ENCODE assay signal across 8 cellular contexts in the genomic region with DNA sequence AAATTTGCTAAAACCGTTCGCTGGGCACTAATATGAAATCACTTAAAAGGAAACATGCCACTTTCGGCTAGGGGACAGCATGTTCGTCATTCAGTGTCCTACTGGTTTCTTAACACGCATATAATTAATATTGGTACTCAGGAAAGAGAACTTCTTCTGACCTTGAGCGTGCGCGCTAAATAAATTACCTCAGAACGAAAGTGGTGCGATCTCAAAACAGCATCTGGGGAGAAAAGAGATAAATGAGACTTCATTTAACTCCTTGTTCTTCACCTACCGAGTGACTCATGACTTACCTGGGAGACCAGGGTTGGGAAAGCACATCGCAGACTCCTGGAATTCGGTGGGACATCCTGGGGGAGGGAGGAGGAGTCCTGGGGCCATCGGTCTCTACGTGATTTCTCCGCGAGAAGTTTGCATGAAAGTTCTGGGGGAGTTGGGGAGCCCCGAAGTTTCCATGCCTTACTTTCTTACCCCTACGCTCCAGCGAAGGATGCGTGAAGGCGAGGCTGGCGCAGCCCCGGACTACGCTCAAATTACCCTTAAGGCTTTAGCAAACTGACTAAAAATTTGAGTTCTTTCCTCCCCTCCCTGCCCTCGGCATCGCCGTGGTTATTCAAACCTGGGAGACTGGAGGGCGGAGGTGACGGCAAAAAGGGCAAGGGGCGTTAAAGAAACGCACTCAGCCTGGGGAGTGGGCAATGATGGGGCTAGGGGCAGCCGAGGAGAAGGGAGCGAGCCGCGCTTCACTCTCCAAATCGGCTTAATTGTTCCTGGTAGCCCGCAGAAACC. TPM values are rescaled to one million over a fixed set of nuclear protein-coding genes. Genes with fewer than 3 reads are reported as not detected.
DNase-seq lines count a peak whose midpoint lies in the region; ATAC-seq and TF ChIP-seq lines count a peak whose summit lies in the region.

No MANE protein-coding gene starts in this region.

- no peak for TF ChIP-seq POLR2A in prostate gland (IDR thresholded peaks at IDR 0.05)

- no peaks in the 10 kb centered on the region for H3K36me3 ChIP-seq in CD8-positive, alpha-beta T cell (ENCODE audit: insufficient read depth, low read length)
- H3K36me3 ChIP-seq in HAP-1 (replicated peaks) (0 out of 2 replicates have a peak, but pooled peaks cover 3% of the 10 kb centered on the region), prostate gland (no peaks in the 10 kb centered on the region)

- H3K36me3 Mint-ChIP-seq in CD8-positive, alpha-beta T cell, result peaks cover 2% of the 10 kb centered on the region

- CTCF ChIA-PET in CD8-positive, alpha-beta T cell (lab: Charles Lee), result no interaction called here

- WGBS in prostate gland, result 8% methylated on average over 38 of the region's 38 CpGs

- no peaks in the 10 kb centered on the region for H3K9me3 ChIP-seq in CD8-positive, alpha-beta T cell (ENCODE audit: low read length)
- H3K9me3 ChIP-seq in HAP-1, result no peaks in the 10 kb centered on the region
- H3K9me3 ChIP-seq in prostate gland, result no peaks in the 10 kb centered on the region

- peaks cover 65% of the 10 kb centered on the region for H3K27me3 Mint-ChIP-seq in CD8-positive, alpha-beta T cell (ENCODE audit: low read depth)

- H3K9me3 Mint-ChIP-seq in CD8-positive, alpha-beta T cell, result no peaks in the 10 kb centered on the region

- H3K27ac Mint-ChIP-seq in CD8-positive, alpha-beta T cell, result no peak overlapping the region

- peaks cover 16% of the 10 kb centered on the region for H3K4me1 Mint-ChIP-seq in CD8-positive, alpha-beta T cell (ENCODE audit: low read depth)

- H3K27ac ChIP-seq in CD8-positive, alpha-beta T cell (ENCODE audit: low read depth, low read length), result no peak overlapping the region
- peak overlapping the region in 1 of 2 donors; percentile 50 for H3K27ac ChIP-seq in prostate gland

- in situ Hi-C loops in HAP-1 (cut with MboI; ENCODE audit: low sequenced_read_pairs), result no loop called here

- peak overlapping the region; percentile 88 for H3K4me3 Mint-ChIP-seq in CD8-positive, alpha-beta T cell

- peak overlapping the region; percentile 36 for H3K4me3 ChIP-seq in CD8-positive, alpha-beta T cell (ENCODE audit: low read depth, low read length)
- H3K4me3 ChIP-seq in HAP-1, result peak overlapping the region; percentile 58
- H3K4me3 ChIP-seq in WI38 (ENCODE audit: low read depth, low read length), result peak overlapping the region; percentile 94
- peak overlapping the region; percentile 88 for H3K4me3 ChIP-seq in fibroblast of the aortic adventitia (ENCODE audit: low read depth, low read length)
- peak overlapping the region; percentile 50 to 57 for H3K4me3 ChIP-seq in prostate gland

- H3K4me1 ChIP-seq in CD8-positive, alpha-beta T cell (ENCODE audit: insufficient read depth, low read length), result peaks cover 14% of the 10 kb centered on the region
- H3K4me1 ChIP-seq in HAP-1, result peaks cover 28% of the 10 kb centered on the region
- H3K4me1 ChIP-seq in prostate gland (replicated peaks), result no peaks in the 10 kb centered on the region

- no peak for TF ChIP-seq CTCF in CD8-positive, alpha-beta T cell (IDR thresholded peaks at IDR 0.05)
- TF ChIP-seq CTCF in WI38 (IDR thresholded peaks at IDR 0.05; ENCODE audit: low read depth, low read length) (no peak), fibroblast of the aortic adventitia (IDR thresholded peaks at IDR 0.05; ENCODE audit: insufficient read depth, low read length) (no peak), prostate gland (IDR thresholded peaks at IDR 0.05) (no peak)

- ATAC-seq in CD8-positive, alpha-beta T cell, result no peak
- no peak for ATAC-seq in GM21786 (IDR thresholded peaks at IDR 0.05; ENCODE audit: unreplicated experiment)

- no peak for DNase-seq in CD8-positive, alpha-beta T cell
- DNase-seq in HAP-1 (ENCODE audit: low spot score in 2 of 2) (peak in 1 of 2 experiments; percentile 49), fibroblast of the aortic adventitia (ENCODE audit: low read depth) (peak; percentile 34), prostate gland (ENCODE audit: low spot score) (no peak), SKM-1 treated with dmso at 0.1 percent for 144 hours (lab: John Stamatoyannopoulos, UW; ENCODE audit: unreplicated experiment) (no peak), dedifferentiated amniotic fluid mesenchymal stem cell (ENCODE audit: extremely low spot score) (no peak)

- H3K27me3 ChIP-seq in CD8-positive, alpha-beta T cell (ENCODE audit: insufficient read depth, low read length), result peaks cover 9% of the 10 kb centered on the region
- H3K27me3 ChIP-seq in HAP-1 (ENCODE audit: low read depth) (no peaks in the 10 kb centered on the region), prostate gland (replicated peaks; ENCODE audit: insufficient read depth) (no peaks in the 10 kb centered on the region)

- POLR2A ChIA-PET in CD8-positive, alpha-beta T cell (lab: Charles Lee), result no interaction called here

- intact Hi-C loops in CD8-positive, alpha-beta T cell (cut with DNase I, micrococcal nuclease), result loop anchor here in 1 of 2 experiments (1.0 kb wide), 1 partner anchor 364 kb away; a partner anchor contains a TSS
- intact Hi-C loops in prostate gland (cut with DNase I), result loop anchor here (5.0 to 10.0 kb wide), 2 partner anchors 46 to 221 kb away; a partner anchor contains a TSS

RNA-seq across cellular contexts. Expression of a gene that starts 1.1 kb away (rescaled TPM):
- not detected for total RNA-seq in CD8-positive, alpha-beta T cell
- total RNA-seq in fibroblast of the aortic adventitia (ENCODE audit: low replicate concordance) (15.3 and 34.8 TPM in 2 replicates), prostate gland (1 to 10 TPM in 1 of 2 donors, under 1 TPM in 1; 0.32 to 3.2 TPM)

Comparison
In these comparisons a context has a peak if more than half of its experiments do, and no peak if none do; other contexts are left out.
1. H3K4me3 ChIP-seq: peak in every context shown above with its lines; median percentile 94 in WI38; 88 in fibroblast of the aortic adventitia; 58 in HAP-1; 54 in prostate gland; 36 in CD8-positive, alpha-beta T cell.